In genomic region chr1:14940285-14940890, GRCh38 we compare ENCODE assay signal across 23 cellular contexts.
DNase-seq lines count a peak whose midpoint lies in the region; ATAC-seq and TF ChIP-seq lines count a peak whose summit lies in the region.
"Had no signal": no experiment of that assay in that cellular context is flagged by ENCODE, and none has a peak within 500 bp of the region (broad histone marks: within the 10 kb centered on the region; RNA-seq: fewer than 3 reads in every experiment).

No MANE protein-coding gene starts in this region.

- H3K27ac Mint-ChIP-seq in CD14-positive monocyte: peak overlapping the region in 1 of 7 donors; percentile 51
- H3K27ac Mint-ChIP-seq: activated CD8-positive, alpha-beta T cell treated with anti-CD3 and anti-CD28 coated beads for 36 hours; activated naive CD4-positive, alpha-beta T cell treated with anti-CD3 and anti-CD28 coated beads, Interleukin-2, amount 50 U/mL, for 72 hours; activated T-cell treated with anti-CD3 and anti-CD28 coated beads, Interleukin-2, amount 50 U/mL, for 24 hours had no signal

- no peak overlapping the region for H2AFZ ChIP-seq in ACC112 (ENCODE audit: low read length, unreplicated experiment)
- no peak overlapping the region for H2AFZ ChIP-seq in hepatocyte
- no peak overlapping the region for H2AFZ ChIP-seq in trophoblast cell (ENCODE audit: insufficient read depth, low read length, poor library complexity)

- no peak overlapping the region for H3K9ac ChIP-seq in trophoblast cell (ENCODE audit: low read length)

- H3K18ac ChIP-seq in trophoblast cell (ENCODE audit: low read length): peak overlapping the region; percentile 60

- H3K9me2 ChIP-seq in hepatocyte (replicated peaks; ENCODE audit: insufficient read depth): no peaks in the 10 kb centered on the region

- H2BK12ac ChIP-seq in trophoblast cell (ENCODE audit: low read length): peak overlapping the region; percentile 33

- H3K27ac ChIP-seq in ACC112 (ENCODE audit: low read depth, low read length) (peak overlapping the region; percentile 33; the same call in 1 of the 2 replicates), hepatocyte (peak overlapping the region; percentile 23), trophoblast cell (ENCODE audit: low read depth, low read length) (no peak overlapping the region)
- H3K27ac ChIP-seq: HL-60, tibial nerve had no signal

- H3K4me2 ChIP-seq in hepatocyte (no peak overlapping the region), trophoblast cell (ENCODE audit: low read length) (no peak overlapping the region)

- ATAC-seq in HG02623 (IDR thresholded peaks at IDR 0.05; ENCODE audit: unreplicated experiment): no peak
- ATAC-seq: activated CD4-positive, CD25-positive, alpha-beta regulatory T cell treated with anti-CD3 and anti-CD28 coated beads, Interleukin-2, amount 50 U/mL, for 24 hours; activated CD8-positive, alpha-beta T cell treated with anti-CD3 and anti-CD28 coated beads for 36 hours; activated naive CD4-positive, alpha-beta T cell treated with anti-CD3 and anti-CD28 coated beads, Interleukin-2, amount 50 U/mL, for 72 hours; Right ventricle myocardium inferior had no signal

- H3K9me3 Mint-ChIP-seq in CD14-positive monocyte: no peaks in the 10 kb centered on the region
- H3K9me3 Mint-ChIP-seq: activated CD8-positive, alpha-beta T cell treated with anti-CD3 and anti-CD28 coated beads for 36 hours; activated naive CD4-positive, alpha-beta T cell treated with anti-CD3 and anti-CD28 coated beads, Interleukin-2, amount 50 U/mL, for 72 hours; activated T-cell treated with anti-CD3 and anti-CD28 coated beads, Interleukin-2, amount 50 U/mL, for 24 hours had no signal

- intact Hi-C loops in CD14-positive monocyte (cut with micrococcal nuclease): no loop called here

- peak overlapping the region; percentile 68 for H3K14ac ChIP-seq in trophoblast cell (ENCODE audit: low read length)

- no peak overlapping the region for H3K4ac ChIP-seq in trophoblast cell (ENCODE audit: low read depth, low read length)

- H4K8ac ChIP-seq in trophoblast cell (ENCODE audit: low read depth, low read length): no peak overlapping the region

- no peak for TF ChIP-seq CTCF in hepatocyte (IDR thresholded peaks at IDR 0.05; ENCODE audit: poor library complexity)
- no peak for TF ChIP-seq CTCF in CD14-positive monocyte (IDR thresholded peaks at IDR 0.05)

- H3K79me2 ChIP-seq in ACC112 (ENCODE audit: control insufficient read depth, insufficient read depth, low read length, unreplicated experiment) (no peaks in the 10 kb centered on the region), hepatocyte (peaks cover 25% of the 10 kb centered on the region), trophoblast cell (ENCODE audit: control insufficient read depth, insufficient read depth, low read length, poor library complexity) (peaks cover 9% of the 10 kb centered on the region)

- peaks cover 0 to 13% (median 0%) of the 10 kb centered on the region in 3 donors for H3K27me3 Mint-ChIP-seq in CD14-positive monocyte (ENCODE audit: low read depth in 3 of 3)
- H3K27me3 Mint-ChIP-seq: activated CD8-positive, alpha-beta T cell treated with anti-CD3 and anti-CD28 coated beads for 36 hours had no signal

- H3K36me3 ChIP-seq in ACC112 (ENCODE audit: insufficient read depth, low read length) (no peaks in the 10 kb centered on the region), hepatocyte (replicated peaks; ENCODE audit: insufficient read depth, low read depth) (no peaks in the 10 kb centered on the region), trophoblast cell (ENCODE audit: control insufficient read depth in 1 of 2, insufficient read depth in 2 of 2, low read length in 2 of 2) (peaks cover 8 to 15% of the 10 kb centered on the region in 2 experiments)
- H3K36me3 ChIP-seq: heart left ventricle, tibial nerve had no signal

- H3K27me3 ChIP-seq in ACC112 (ENCODE audit: insufficient read depth, low read length) (no peaks in the 10 kb centered on the region), hepatocyte (no peaks in the 10 kb centered on the region), trophoblast cell (ENCODE audit: insufficient read depth, low read length) (no peaks in the 10 kb centered on the region)
- H3K27me3 ChIP-seq: heart left ventricle, tibial nerve had no signal

- H3K4me1 Mint-ChIP-seq in CD14-positive monocyte: no peaks in the 10 kb centered on the region

- no peak overlapping the region for H3K4me3 ChIP-seq in ACC112 (ENCODE audit: low read depth, low read length)
- H3K4me3 ChIP-seq in hepatocyte: no peak overlapping the region
- H3K4me3 ChIP-seq in trophoblast cell (ENCODE audit: low read depth, low read length): no peak overlapping the region
- H3K4me3 ChIP-seq: heart left ventricle, lung, tibial nerve had no signal

- peak overlapping the region; percentile 27 for H2AK5ac ChIP-seq in trophoblast cell (ENCODE audit: low read length)

- peak overlapping the region; percentile 2 for H4K91ac ChIP-seq in trophoblast cell (ENCODE audit: low read depth, low read length)

- peaks cover 30% of the 10 kb centered on the region for H3K79me1 ChIP-seq in trophoblast cell (ENCODE audit: low read length)

- H2BK5ac ChIP-seq in trophoblast cell (ENCODE audit: low read depth, low read length, poor library complexity): no peak overlapping the region

- peaks cover 4% of the 10 kb centered on the region for H4K20me1 ChIP-seq in hepatocyte (ENCODE audit: insufficient read depth, poor library complexity, severe bottlenecking)

- H3K36me3 Mint-ChIP-seq in CD14-positive monocyte: no peaks in the 10 kb centered on the region
- H3K36me3 Mint-ChIP-seq: activated naive CD4-positive, alpha-beta T cell treated with anti-CD3 and anti-CD28 coated beads, Interleukin-2, amount 50 U/mL, for 72 hours had no signal

- no peak overlapping the region for H3K23ac ChIP-seq in trophoblast cell (ENCODE audit: low read length)

- H3K4me3 Mint-ChIP-seq in CD14-positive monocyte: no peak overlapping the region
- H3K4me3 Mint-ChIP-seq: activated CD8-positive, alpha-beta T cell treated with anti-CD3 and anti-CD28 coated beads for 36 hours; activated T-cell treated with anti-CD3 and anti-CD28 coated beads, Interleukin-2, amount 50 U/mL, for 24 hours had no signal

- peak overlapping the region; percentile 29 for H2BK120ac ChIP-seq in trophoblast cell (ENCODE audit: insufficient read depth, low read length, poor library complexity)

- peak; percentile 77 for DNase-seq in NCI-H510A treated with DMSO at 0.1 percent for 48 hours (lab: John Stamatoyannopoulos, UW)
- DNase-seq in hepatocyte (ENCODE audit: low spot score): no peak
- no peak for DNase-seq in trophoblast cell
- no peak for DNase-seq in CD14-positive monocyte (ENCODE audit: low spot score)
- DNase-seq in DMS53 treated with DMSO at 0.1 percent for 48 hours (lab: John Stamatoyannopoulos, UW; ENCODE audit: unreplicated experiment): no peak
- no peak for DNase-seq in activated T-cell treated with anti-CD3 and anti-CD28 coated beads, Interleukin-2, amount 50 U/mL, for 48 hours
- DNase-seq: activated CD8-positive, alpha-beta T cell treated with anti-CD3 and anti-CD28 coated beads for 36 hours; activated T-cell treated with anti-CD3 and anti-CD28 coated beads, Interleukin-2, amount 50 U/mL, for 24 hours; C1 segment of cervical spinal cord; MM.1S; NCI-H2171; NCI-H748 treated with DMSO at 0.1 percent for 48 hours; posterior cingulate gyrus; stimulated activated naive CD4-positive, alpha-beta T cell had no signal

- H3K9me3 ChIP-seq in hepatocyte (ENCODE audit: low read depth): no peaks in the 10 kb centered on the region
- H3K9me3 ChIP-seq in trophoblast cell (ENCODE audit: insufficient read depth, low read depth, low read length): peaks cover 3% of the 10 kb centered on the region
- H3K9me3 ChIP-seq: heart left ventricle, tibial nerve had no signal

- 63% methylated on average over 7 of the region's 7 CpGs for WGBS in hepatocyte (ENCODE audit: low lambda C conversion rate, missing lambda C conversion rate)
- WGBS in trophoblast cell (ENCODE audit: extremely low coverage, insufficient coverage, insufficient read length): no CpG with 5 or more reads among the region's 7 CpGs

- H3K4me1 ChIP-seq in ACC112 (ENCODE audit: control insufficient read depth, insufficient read depth, low read length, unreplicated experiment) (peaks cover 29% of the 10 kb centered on the region), hepatocyte (ENCODE audit: insufficient read depth) (peaks cover 54% of the 10 kb centered on the region), trophoblast cell (ENCODE audit: control insufficient read depth in 1 of 2, insufficient read depth in 2 of 2, low read length in 2 of 2) (peaks cover 37 to 41% of the 10 kb centered on the region in 2 experiments)

- H4K12ac ChIP-seq in trophoblast cell (ENCODE audit: low read depth, low read length): no peak overlapping the region
